Comparison of ENCODE assay signal across 9 cellular contexts in genomic region chr14:49303952-49304516, GRCh38.
A peak's percentile ranks its signal among the peaks of the same experiment; 100 is the strongest.
DNase-seq lines count a peak whose midpoint lies in the region; ATAC-seq and TF ChIP-seq lines count a peak whose summit lies in the region.
"Had no signal": no experiment of that assay in that cellular context is flagged by ENCODE, and none has a peak within 500 bp of the region (broad histone marks: within the 10 kb centered on the region; RNA-seq: fewer than 3 reads in every experiment).

No MANE protein-coding gene starts in this region.

- no peaks in the 10 kb centered on the region for H4K20me1 ChIP-seq in osteoblast (ENCODE audit: insufficient read depth, low read length)

- H3K36me3 ChIP-seq in osteoblast (ENCODE audit: insufficient read depth, low read length), result no peaks in the 10 kb centered on the region

- no peaks in the 10 kb centered on the region for H3K79me2 ChIP-seq in osteoblast (ENCODE audit: insufficient read depth, low read length)
- H3K79me2 ChIP-seq: parathyroid adenoma had no signal

- H3K4me2 ChIP-seq in osteoblast (ENCODE audit: insufficient read depth, low read length), result no peak overlapping the region

- H3K4me1 Mint-ChIP-seq in endothelial cell (ENCODE audit: unreplicated experiment), result no peaks in the 10 kb centered on the region
- H3K4me1 Mint-ChIP-seq in chondrocyte (ENCODE audit: low read depth), result no peaks in the 10 kb centered on the region

- no peak overlapping the region for H2AFZ ChIP-seq in osteoblast (ENCODE audit: low read length)
- H2AFZ ChIP-seq: parathyroid adenoma had no signal

- ATAC-seq in GM21447 (IDR thresholded peaks at IDR 0.05; ENCODE audit: unreplicated experiment) (no peak), HG03432 (IDR thresholded peaks at IDR 0.05; ENCODE audit: unreplicated experiment) (no peak)

- TF ChIP-seq CTCF in endothelial cell (IDR thresholded peaks at IDR 0.05; ENCODE audit: unreplicated experiment) (no peak), osteoblast (IDR thresholded peaks at IDR 0.05; ENCODE audit: extremely low read depth, low read depth, low read length) (no peak), chondrocyte (IDR thresholded peaks at IDR 0.05) (no peak)

- H3K36me3 Mint-ChIP-seq in endothelial cell (ENCODE audit: low read depth, unreplicated experiment) (no peaks in the 10 kb centered on the region), chondrocyte (ENCODE audit: low read depth) (no peaks in the 10 kb centered on the region)

- no peaks in the 10 kb centered on the region for H3K9me3 ChIP-seq in osteoblast (ENCODE audit: low read depth, low read length)

- no peak overlapping the region for H3K27ac ChIP-seq in osteoblast (ENCODE audit: low read depth, low read length)
- H3K27ac ChIP-seq: parathyroid adenoma had no signal

- H3K4me1 ChIP-seq in osteoblast (ENCODE audit: insufficient read depth, low read length), result no peaks in the 10 kb centered on the region
- H3K4me1 ChIP-seq: parathyroid adenoma had no signal

- H3K4me3 Mint-ChIP-seq in endothelial cell (ENCODE audit: unreplicated experiment), result no peak overlapping the region
- no peak overlapping the region for H3K4me3 Mint-ChIP-seq in chondrocyte (ENCODE audit: unreplicated experiment)

- H3K27me3 Mint-ChIP-seq in endothelial cell (ENCODE audit: unreplicated experiment) (peaks cover 2% of the 10 kb centered on the region), chondrocyte (ENCODE audit: low read depth) (no peaks in the 10 kb centered on the region)

- H3K27ac Mint-ChIP-seq in endothelial cell (ENCODE audit: unreplicated experiment), result no peak overlapping the region
- H3K27ac Mint-ChIP-seq in chondrocyte (ENCODE audit: unreplicated experiment), result no peak overlapping the region

- DNase-seq in HT1080 (ENCODE audit: low read depth), result peak; percentile 45
- peak; percentile 35 for DNase-seq in OCI-M1 (lab: John Stamatoyannopoulos, UW)
- peak; percentile 68 for DNase-seq in endothelial cell (ENCODE audit: low spot score)
- DNase-seq in osteoblast (ENCODE audit: insufficient read length, low spot score, missing footprints), result peak; percentile 71
- DNase-seq in mesenteric fat pad (ENCODE audit: low spot score), result no peak
- DNase-seq in chondrocyte (ENCODE audit: low spot score), result no peak

- no peaks in the 10 kb centered on the region for H3K9me3 Mint-ChIP-seq in endothelial cell (ENCODE audit: unreplicated experiment)
- peaks cover 7% of the 10 kb centered on the region for H3K9me3 Mint-ChIP-seq in chondrocyte (ENCODE audit: low read depth)

- H3K27me3 ChIP-seq in osteoblast (ENCODE audit: insufficient read depth, low read length), result no peaks in the 10 kb centered on the region

- H3K4me3 ChIP-seq in osteoblast (ENCODE audit: insufficient read depth, low read length), result no peak overlapping the region

Comparison
In these comparisons a context has a peak if more than half of its experiments do, and no peak if none do; other contexts are left out.
1. DNase-seq: peak in HT1080 (single experiment), OCI-M1 (single experiment), endothelial cell (single experiment) and osteoblast (single experiment); none in mesenteric fat pad (single experiment) and chondrocyte (single experiment).